ENCODE assay signal across 23 cellular contexts in genomic region chr1:30680429-30680828, GRCh38. TPM values are rescaled to one million over a fixed set of nuclear protein-coding genes. Genes with fewer than 3 reads are reported as not detected.
A peak's percentile ranks its signal among the peaks of the same experiment; 100 is the strongest.
DNase-seq lines count a peak whose midpoint lies in the region; ATAC-seq lines count a peak whose summit lies in the region.
"Had no signal": no experiment of that assay in that cellular context is flagged by ENCODE, and none has a peak within 500 bp of the region (broad histone marks: within the 10 kb centered on the region; RNA-seq: fewer than 3 reads in every experiment).

No MANE protein-coding gene starts in this region.

- peaks cover 11% of the 10 kb centered on the region for H3K9me3 ChIP-seq in MG63
- H3K9me3 ChIP-seq: HAP-1 had no signal

- no peak overlapping the region for H3K4me3 ChIP-seq in MG63
- H3K4me3 ChIP-seq: GM23338, HAP-1, PC-9 had no signal

- DNase-seq in activated CD4-positive, CD25-positive, alpha-beta regulatory T cell treated with anti-CD3 and anti-CD28 coated beads, Interleukin-2, amount 50 U/mL, for 72 hours: peak; percentile 7
- no peak for DNase-seq in activated CD4-positive, CD25-positive, alpha-beta regulatory T cell (lab: John Stamatoyannopoulos, UW)
- DNase-seq in MG63: peak; percentile 40
- DNase-seq in left cardiac atrium: no peak
- peak; percentile 46 for DNase-seq in posterior vena cava (ENCODE audit: low spot score)
- DNase-seq in stimulated activated CD4-positive, alpha-beta T cell treated with anti-CD3 and anti-CD28 coated beads, Interleukin-12 subunit alpha, Interleukin-12 subunit beta, amount 100 ng/mL, for 4 hours: no peak
- DNase-seq: CD8-positive, alpha-beta memory T cell; DMS 273 treated with DMSO at 0.1 percent for 48 hours; DMS79 treated with DMSO at 0.1 percent for 48 hours; GF-D8; HFFc6; IMR-90; KG1; MM.1S; NCI-H2029; NCI-H446 treated with DMSO at 0.1 percent for 48 hours; NCI-H526; PC-9; SHP77 treated with DMSO at 0.1 percent for 48 hours had no signal

- intact Hi-C loops in left cardiac atrium (cut with DNase I): loop anchor here in 1 of 2 donors (10.0 kb wide), 1 partner anchor 276 kb away; no protein-coding TSS in a partner anchor
- intact Hi-C loops in posterior vena cava (cut with DNase I): no loop called here

- no peaks in the 10 kb centered on the region for H3K27me3 ChIP-seq in MG63

- ATAC-seq in left cardiac atrium (peak; percentile 41 to 50), GM21619 (IDR thresholded peaks at IDR 0.05; ENCODE audit: unreplicated experiment) (no peak), GM19395 (IDR thresholded peaks at IDR 0.05; ENCODE audit: unreplicated experiment) (no peak)
- ATAC-seq: GM23338 had no signal

- no peaks in the 10 kb centered on the region for H3K36me3 ChIP-seq in MG63
- H3K36me3 ChIP-seq: HAP-1 had no signal

RNA-seq across cellular contexts. Expression of gene MATN1, which starts 43.0 kb away (rescaled TPM):
- not detected in 2 replicates for total RNA-seq in MG63 (2014; rRNA removed; shearing (Covaris generic); ENCODE audit: low replicate concordance)
- not detected for total RNA-seq in left cardiac atrium
- not detected for total RNA-seq in posterior vena cava
- total RNA-seq: IMR-90 had no signal

Comparison
In these comparisons a context has a peak if more than half of its experiments do, and no peak if none do; other contexts are left out.
1. DNase-seq: peak in activated CD4-positive, CD25-positive, alpha-beta regulatory T cell treated with anti-CD3 and anti-CD28 coated beads, Interleukin-2, amount 50 U/mL, for 72 hours (single experiment), MG63 (single experiment) and posterior vena cava (single experiment); none in activated CD4-positive, CD25-positive, alpha-beta regulatory T cell (0 of 4), left cardiac atrium (single experiment) and stimulated activated CD4-positive, alpha-beta T cell treated with anti-CD3 and anti-CD28 coated beads, Interleukin-12 subunit alpha, Interleukin-12 subunit beta, amount 100 ng/mL, for 4 hours (single experiment).
2. ATAC-seq: peak in left cardiac atrium (2 of 2); none in GM21619 (single experiment) and GM19395 (single experiment).